Comparison of ENCODE assay signal across 30 cellular contexts in genomic region chr17:46805771-46806170, GRCh38. TPM values are rescaled to one million over a fixed set of nuclear protein-coding genes. Genes with fewer than 3 reads are reported as not detected.
DNase-seq lines count a peak whose midpoint lies in the region; ATAC-seq, FAIRE-seq and TF ChIP-seq lines count a peak whose summit lies in the region.
"Had no signal": no experiment of that assay in that cellular context is flagged by ENCODE, and none has a peak within 500 bp of the region (broad histone marks: within the 10 kb centered on the region; RNA-seq: fewer than 3 reads in every experiment).

No MANE protein-coding gene starts in this region.

- H3K14ac ChIP-seq in H1 (ENCODE audit: insufficient read length): no peak overlapping the region

- H3K4me2 ChIP-seq in K562 (ENCODE audit: insufficient read depth, low read length) (no peak overlapping the region), H1 (ENCODE audit: insufficient read depth in 1 of 2, low read depth in 2 of 2, low read length in 2 of 2) (no peak overlapping the region)
- H3K4me2 ChIP-seq: BLaER1 had no signal

- H3K4ac ChIP-seq in H1 (replicated peaks; ENCODE audit: insufficient read length, low read depth, low read length): no peak overlapping the region

- peaks cover 43% of the 10 kb centered on the region for H3K4me1 Mint-ChIP-seq in mesothelial cell of epicardium
- H3K4me1 Mint-ChIP-seq: CD14-positive monocyte; CD4-positive, alpha-beta memory T cell; CD4-positive, CD25-positive, alpha-beta regulatory T cell; CD8-positive, alpha-beta memory T cell had no signal

- no peak overlapping the region for H4K8ac ChIP-seq in H1 (ENCODE audit: extremely low read depth, insufficient read depth, low read length)

- H3K79me2 ChIP-seq in K562 (ENCODE audit: control insufficient read depth, insufficient read depth, low read length): no peaks in the 10 kb centered on the region
- H3K79me2 ChIP-seq in H1 (ENCODE audit: control insufficient read depth in 1 of 2, insufficient read depth in 2 of 2, low read length in 2 of 2): no peaks in the 10 kb centered on the region

- H3K27me3 ChIP-seq in K562 (ENCODE audit: control insufficient read depth in 2 of 2, insufficient read depth in 2 of 2, low read length in 2 of 2) (no peaks in the 10 kb centered on the region), H1 (replicated peaks in 1 of 4; ENCODE audit: control insufficient read depth in 3 of 4, extremely low read depth in 1 of 4, insufficient read depth in 3 of 4, low read length in 3 of 4) (no peaks in the 10 kb centered on the region)
- H3K27me3 ChIP-seq: BE2C, BLaER1 had no signal

- H2BK15ac ChIP-seq in H1 (ENCODE audit: low read length): no peak overlapping the region

- H3K4me1 ChIP-seq in K562 (replicated peaks in 1 of 2; ENCODE audit: control insufficient read depth in 2 of 2, insufficient read depth in 2 of 2, low read length in 2 of 2) (peaks cover 14 to 29% of the 10 kb centered on the region in 2 experiments; a peak in 4 of 5 replicates), H1 (replicated peaks in 1 of 4; ENCODE audit: control insufficient read depth in 3 of 4, insufficient read depth in 4 of 4, low read length in 3 of 4) (peaks cover 0 to 6% (median 0%) of the 10 kb centered on the region in 4 experiments; a peak in 2 of 7 replicates)
- H3K4me1 ChIP-seq: BE2C, BLaER1 had no signal

- no peak overlapping the region for H2BK120ac ChIP-seq in H1 (replicated peaks; ENCODE audit: low read depth, low read length)

- TF ChIP-seq POLR2A in K562 (conservative IDR thresholded peaks at IDR 0.05) (no peak), H1 (IDR thresholded peaks at IDR 0.05; ENCODE audit: control extremely low read depth in 1 of 2, low read depth in 2 of 2, low read length in 2 of 2) (no peak)

- TF ChIP-seq EP300 in K562 (IDR thresholded peaks at IDR 0.05; ENCODE audit: low read length): no peak
- TF ChIP-seq EP300 in H1 (IDR thresholded peaks at IDR 0.05; ENCODE audit: borderline replicate concordance in 1 of 2, low read depth in 2 of 2, low read length in 2 of 2): no peak

- H3K4me3 Mint-ChIP-seq in mesothelial cell of epicardium: no peak overlapping the region
- H3K4me3 Mint-ChIP-seq: CD14-positive monocyte; CD4-positive, alpha-beta memory T cell; CD4-positive, CD25-positive, alpha-beta regulatory T cell; CD8-positive, alpha-beta memory T cell had no signal

- H4K5ac ChIP-seq in H1 (ENCODE audit: insufficient read length, low read depth, low read length): no peak overlapping the region

- no peak overlapping the region for H3K27ac ChIP-seq in K562 (ENCODE audit: extremely low read depth, low read depth, low read length)
- no peak overlapping the region for H3K27ac ChIP-seq in H1 (ENCODE audit: low read depth, low read length)
- H3K27ac ChIP-seq: BLaER1 had no signal

- no peak for TF ChIP-seq CTCF in K562 (IDR thresholded peaks at IDR 0.05 in 2 of 3, conservative IDR thresholded peaks at IDR 0.05 in 1 of 3; ENCODE audit: insufficient read depth in 2 of 3, low read depth in 1 of 3, low read length in 3 of 3)
- no peak for TF ChIP-seq CTCF in H1 (IDR thresholded peaks at IDR 0.05; ENCODE audit: control extremely low read depth in 1 of 3, insufficient read depth in 1 of 3, low read depth in 1 of 3, low read length in 3 of 3)
- no peak for TF ChIP-seq CTCF in mesothelial cell of epicardium (IDR thresholded peaks at IDR 0.05; ENCODE audit: unreplicated experiment)

- H3K4me3 ChIP-seq in K562 (no peak overlapping the region), H1 (ENCODE audit: extremely low read depth in 1 of 4, insufficient read depth in 2 of 4, low read depth in 3 of 4, low read length in 4 of 4) (no peak overlapping the region)
- H3K4me3 ChIP-seq: BLaER1, GM12878 had no signal

- no peaks in the 10 kb centered on the region for H3K36me3 ChIP-seq in K562 (ENCODE audit: control insufficient read depth, insufficient read depth, low read length)
- no peaks in the 10 kb centered on the region for H3K36me3 ChIP-seq in H1 (ENCODE audit: control insufficient read depth in 2 of 4, insufficient read depth in 4 of 4, low read length in 3 of 4)
- H3K36me3 ChIP-seq: BE2C, BLaER1 had no signal

- TF ChIP-seq RAD21 in K562 (CRISPR knock-in tag; conservative IDR thresholded peaks at IDR 0.05 in 1 of 2, IDR thresholded peaks at IDR 0.05 in 1 of 2): no peak
- TF ChIP-seq RAD21 in H1 (IDR thresholded peaks at IDR 0.05 in 1 of 2, conservative IDR thresholded peaks at IDR 0.05 in 1 of 2; ENCODE audit: low read depth in 2 of 2, low read length in 2 of 2): no peak

- WGBS in K562 (ENCODE audit: insufficient coverage, low coverage, missing lambda C conversion rate): 74% methylated on average over 6 of the region's 6 CpGs
- whole genome bisulfite sequencing in H1 (ENCODE audit: extremely low coverage in 1 of 2, insufficient coverage in 1 of 2, insufficient read length in 1 of 2, insufficient replicate concordance in 2 of 2, low coverage in 1 of 2, low lambda C conversion rate in 2 of 2, missing lambda C conversion rate in 1 of 2), 2 experiments: 88% methylated on average over 6 of the region's 6 CpGs; no CpG with 5 or more reads in 1 of the 2 experiments

- in situ Hi-C loops in K562 (cut with MboI): loop anchor here (25.0 kb wide), 1 partner anchor 1218 kb away; no protein-coding TSS in a partner anchor

- no peaks in the 10 kb centered on the region for H3K23me2 ChIP-seq in H1 (ENCODE audit: low read depth, low read length)

- BruUV-seq in K562 (replicated peaks; lab: Mats Ljungman, UMichigan): no TSS peak

- H2BK5ac ChIP-seq in H1 (ENCODE audit: low read depth, low read length): no peak overlapping the region

- ATAC-seq in K562: no peak
- ATAC-seq: GM12878 had no signal

- H3K9ac ChIP-seq in K562 (ENCODE audit: insufficient read depth in 1 of 2, low read depth in 2 of 2, low read length in 2 of 2): no peak overlapping the region
- no peak overlapping the region for H3K9ac ChIP-seq in H1 (replicated peaks in 1 of 4; ENCODE audit: extremely low read depth in 1 of 4, low read depth in 3 of 4, low read length in 3 of 4)
- H3K9ac ChIP-seq: BLaER1 had no signal

- H3K36me3 Mint-ChIP-seq in mesothelial cell of epicardium: peaks cover 17% of the 10 kb centered on the region
- H3K36me3 Mint-ChIP-seq: CD14-positive monocyte; CD4-positive, alpha-beta memory T cell; CD4-positive, CD25-positive, alpha-beta regulatory T cell; CD8-positive, alpha-beta memory T cell had no signal

- H3K23ac ChIP-seq in H1 (ENCODE audit: insufficient read length): no peak overlapping the region

- no peak overlapping the region for H2AK5ac ChIP-seq in H1 (ENCODE audit: low read depth, low read length)

- no peak overlapping the region for H2BK20ac ChIP-seq in H1 (ENCODE audit: low read length)

- no peaks in the 10 kb centered on the region for H3K9me3 ChIP-seq in K562 (replicated peaks; ENCODE audit: control insufficient read depth, insufficient read depth, low read depth, low read length)
- no peaks in the 10 kb centered on the region for H3K9me3 ChIP-seq in H1 (ENCODE audit: insufficient read depth in 2 of 2, low read depth in 1 of 2, low read length in 1 of 2)
- H3K9me3 ChIP-seq: BE2C, BLaER1 had no signal

- no peak overlapping the region for H2AFZ ChIP-seq in K562 (ENCODE audit: low read depth, low read length)
- H2AFZ ChIP-seq in H1 (ENCODE audit: low read length): no peak overlapping the region

- intact Hi-C loops in K562 (cut with micrococcal nuclease): no loop called here

- peak overlapping the region; percentile 66 for H3K27ac Mint-ChIP-seq in mesothelial cell of epicardium
- H3K27ac Mint-ChIP-seq: CD14-positive monocyte; CD4-positive, alpha-beta memory T cell; CD4-positive, CD25-positive, alpha-beta regulatory T cell; CD8-positive, alpha-beta memory T cell had no signal

- no peaks in the 10 kb centered on the region for H3K9me1 ChIP-seq in K562 (ENCODE audit: control insufficient read depth, insufficient read depth, low read length)

- FAIRE-seq in K562 (lab: Jason Lieb, UNC) (no peak), H1 (lab: Jason Lieb, UNC) (no peak)
- FAIRE-seq: A204.1, GM12878, GM12892, GM18507 had no signal

- no peak overlapping the region for H3K56ac ChIP-seq in H1 (replicated peaks; ENCODE audit: insufficient read length, low read depth, low read length)

- no peak for DNase-seq in K562 (ENCODE audit: extremely low read depth in 1 of 4, low spot score in 3 of 4)
- no peak for DNase-seq in H1 (ENCODE audit: low read depth in 1 of 2, low spot score in 2 of 2)
- DNase-seq in mesothelial cell of epicardium (ENCODE audit: low spot score in 2 of 2, unreplicated experiment in 2 of 2): no peak
- no peak for DNase-seq in effector CD8-positive, alpha-beta T cell (lab: John Stamatoyannopoulos, UW)
- DNase-seq in NK-92 (lab: John Stamatoyannopoulos, UW; ENCODE audit: unreplicated experiment): no peak
- no peak for DNase-seq in activated CD4-positive, alpha-beta T cell treated with anti-CD3 and anti-CD28 coated beads for 4 hours
- DNase-seq: 8988T; ACHN; BE2C; C1 segment of cervical spinal cord; CD4-positive, alpha-beta memory T cell; CD4-positive, CD25-positive, alpha-beta regulatory T cell; CD8-positive, alpha-beta memory T cell; COR-L47; DMS 273 treated with DMSO at 0.1 percent for 48 hours; DMS153; DMS53; DMS79; DND-41; EL; GDM1 had no signal

- H4K20me1 ChIP-seq in K562 (replicated peaks; ENCODE audit: control insufficient read depth, insufficient read depth, low read length): no peaks in the 10 kb centered on the region
- no peaks in the 10 kb centered on the region for H4K20me1 ChIP-seq in H1 (replicated peaks in 1 of 2; ENCODE audit: control insufficient read depth in 1 of 2, insufficient read depth in 2 of 2, low read length in 2 of 2)
- H4K20me1 ChIP-seq: BLaER1 had no signal

- H4K91ac ChIP-seq in H1 (replicated peaks; ENCODE audit: insufficient read length, low read length): no peak overlapping the region

- CTCF ChIA-PET in K562 (lab: Yijun Ruan, JAX; ENCODE audit: low intra/inter-chr PET ratio): no interaction called here
- CTCF ChIA-PET in H1 (lab: Charles Lee; ENCODE audit: partially characterized antibody): interaction anchor here (0.9 to 1.5 kb wide), 5 partner anchors 13 to 137 kb away, joined by 3 to 4 read pairs (median 3); no protein-coding TSS in a partner anchor

- H2BK12ac ChIP-seq in H1 (ENCODE audit: low read depth, low read length): no peak overlapping the region

- no peak overlapping the region for H3K18ac ChIP-seq in H1 (ENCODE audit: extremely low read depth, low read length)

- POLR2A ChIA-PET in K562 (lab: Yijun Ruan, JAX) (no interaction called here), H1 (lab: Charles Lee; ENCODE audit: partially characterized antibody) (interaction anchor here (1.0 kb wide), 1 partner anchor 10 kb away, joined by 3 read pairs; no protein-coding TSS in a partner anchor)

- H3K27me3 Mint-ChIP-seq in mesothelial cell of epicardium (ENCODE audit: low read depth): no peaks in the 10 kb centered on the region

- H3K9me3 Mint-ChIP-seq in mesothelial cell of epicardium: no peaks in the 10 kb centered on the region
- H3K9me3 Mint-ChIP-seq: CD4-positive, alpha-beta memory T cell; CD4-positive, CD25-positive, alpha-beta regulatory T cell; CD8-positive, alpha-beta memory T cell had no signal

- H3K79me1 ChIP-seq in H1 (ENCODE audit: low read depth, low read length): no peaks in the 10 kb centered on the region

RNA-seq across cellular contexts. Expression of gene WNT3, which starts 12.7 kb away (rescaled TPM):
- total RNA-seq in K562 (2011; cell fraction: chromatin; rRNA removed; ENCODE audit: low replicate concordance): 8.1 and 10.9 TPM in 2 replicates
- 6.1 and 6.8 TPM in 2 replicates for total RNA-seq in K562 (2011; cell fraction: nucleolus; rRNA removed)
- 7.8 and 8.3 TPM in 2 replicates for total RNA-seq in K562 (2011; cell fraction: nucleoplasm; rRNA removed)
- 1.5 and 2.9 TPM in 2 replicates for total RNA-seq in K562 (2014; rRNA removed)
- 2.2 and 2.4 TPM in 2 replicates for total RNA-seq in K562 (2014; rRNA removed; fragmentation: Illumina TruSeq; extraction: Trizol)
- total RNA-seq in K562 (2015; rRNA removed; fragmentation: Illumina TruSeq; extraction: Trizol): 2.6 and 2.8 TPM in 2 replicates
- 2.7 and 3.5 TPM in 2 replicates for total RNA-seq in K562 (2021)
- polyA plus RNA-seq in K562 (2011; rRNA removed): 5.9 and 6.1 TPM in 2 replicates
- 3.4 and 3.9 TPM in 2 replicates for polyA plus RNA-seq in K562 (2011; cell fraction: cytosol; rRNA removed)
- polyA plus RNA-seq in K562 (2011; cell fraction: nucleus; rRNA removed): 18.0 and 19.7 TPM in 2 replicates
- 2.5 and 2.8 TPM in 2 replicates for polyA plus RNA-seq in K562 (2012)
- polyA plus RNA-seq in K562 (2014; fragmentation: Illumina TruSeq; extraction: Trizol): 3.2 and 3.6 TPM in 2 replicates
- polyA plus RNA-seq in K562 (2014; fragmentation: Nextera tagmentation; extraction: Ambion mirVana): 1 to 10 TPM; 2.1 to 3.5 TPM
- polyA plus RNA-seq in K562 (2014; rRNA removed): 2.5 and 3.3 TPM in 2 replicates
- polyA minus RNA-seq in K562 (2011; rRNA and poly(A)+ RNA removed): 2.9 and 3.6 TPM in 2 replicates
- 2.0 and 2.4 TPM in 2 replicates for polyA minus RNA-seq in K562 (2011; cell fraction: cytosol; rRNA and poly(A)+ RNA removed)
- polyA minus RNA-seq in K562 (2011; cell fraction: nucleus; rRNA and poly(A)+ RNA removed): 2.6 and 2.7 TPM in 2 replicates
- 1.3 and 2.0 TPM in 2 replicates for total RNA-seq in H1 (2021; fragmentation: NEBNext Ultra II Directional; extraction: Animal tissue kit (Norgen Biotek cat#: 25700))
- 0.56 and 0.96 TPM in 2 replicates for polyA plus RNA-seq in H1 (2011; rRNA removed)
- 1.00 TPM for polyA plus RNA-seq in H1 (2011; cell fraction: cytosol; rRNA removed)
- polyA plus RNA-seq in H1 (2011; cell fraction: nucleus; rRNA removed): 1.2 TPM
- polyA plus RNA-seq in H1 (2012, experiment 1 of 2): 0.40 to 1.3 TPM (median 0.77 TPM) in 4 replicates
- polyA plus RNA-seq in H1 (2012, experiment 2 of 2): 0.76 TPM
- 5.2 TPM for polyA plus RNA-seq in H1 (2013, experiment 1 of 2)
- polyA plus RNA-seq in H1 (2013, experiment 2 of 2): 6.7 TPM
- 0.71 and 0.91 TPM in 2 replicates for polyA minus RNA-seq in H1 (2011; rRNA and poly(A)+ RNA removed)
- polyA minus RNA-seq in H1 (2011; cell fraction: cytosol; rRNA and poly(A)+ RNA removed): 0.66 TPM
- 0.60 TPM for polyA minus RNA-seq in H1 (2011; cell fraction: nucleus; rRNA and poly(A)+ RNA removed)
- 64.2 to 66.4 TPM (median 65.7 TPM) in 3 replicates for total RNA-seq in mesothelial cell of epicardium
- total RNA-seq: CD4-positive, alpha-beta memory T cell; CD4-positive, CD25-positive, alpha-beta regulatory T cell; CD8-positive, alpha-beta memory T cell; G401; GM12878 had no signal
- polyA plus RNA-seq: CD14-positive monocyte; CD4-positive, alpha-beta memory T cell; CD4-positive, CD25-positive, alpha-beta regulatory T cell; CD8-positive, alpha-beta memory T cell had no signal

RNA-seq across cellular contexts. Expression of gene WNT9B, which starts 45.6 kb away (rescaled TPM):
- not detected in 2 replicates for total RNA-seq in K562 (2011; cell fraction: chromatin; rRNA removed; ENCODE audit: low replicate concordance)
- total RNA-seq in K562 (2011; cell fraction: nucleolus; rRNA removed): not detected in 2 replicates
- total RNA-seq in K562 (2011; cell fraction: nucleoplasm; rRNA removed): not detected in 2 replicates
- total RNA-seq in K562 (2014; rRNA removed) (not detected in 2 replicates), K562 (2014; rRNA removed; fragmentation: Illumina TruSeq; extraction: Trizol) (not detected in 2 replicates), K562 (2015; rRNA removed; fragmentation: Illumina TruSeq; extraction: Trizol) (not detected in 2 replicates), K562 (2021) (not detected in 2 replicates), mesothelial cell of epicardium (1.2 to 2.0 TPM (median 1.6 TPM) in 3 replicates)
- polyA plus RNA-seq in K562 (2011; rRNA removed) (not detected in 2 replicates), K562 (2014; fragmentation: Illumina TruSeq; extraction: Trizol) (not detected in 2 replicates), K562 (2014; fragmentation: Nextera tagmentation; extraction: Ambion mirVana) (not detected), K562 (2014; rRNA removed) (not detected in 2 replicates), H1 (2011; rRNA removed) (0.21 and 0.35 TPM in 2 replicates)
- not detected in 2 replicates for polyA plus RNA-seq in K562 (2011; cell fraction: cytosol; rRNA removed)
- not detected in 2 replicates for polyA plus RNA-seq in K562 (2011; cell fraction: nucleus; rRNA removed)
- polyA plus RNA-seq in K562 (2012): not detected in 2 replicates
- not detected in 2 replicates for polyA minus RNA-seq in K562 (2011; rRNA and poly(A)+ RNA removed)
- polyA minus RNA-seq in K562 (2011; cell fraction: cytosol; rRNA and poly(A)+ RNA removed): not detected in 2 replicates
- polyA minus RNA-seq in K562 (2011; cell fraction: nucleus; rRNA and poly(A)+ RNA removed): not detected in 2 replicates
- not detected in 2 replicates for total RNA-seq in H1 (2021; fragmentation: NEBNext Ultra II Directional; extraction: Animal tissue kit (Norgen Biotek cat#: 25700))
- 0.09 TPM for polyA plus RNA-seq in H1 (2011; cell fraction: cytosol; rRNA removed)
- polyA plus RNA-seq in H1 (2011; cell fraction: nucleus; rRNA removed): 0.10 TPM
- polyA plus RNA-seq in H1 (2012, experiment 1 of 2): 0.13 to 0.15 TPM in 2 of 4 replicates, not detected in the others
- not detected for polyA plus RNA-seq in H1 (2012, experiment 2 of 2)
- polyA plus RNA-seq in H1 (2013, experiment 1 of 2): 0.16 TPM
- 0.11 TPM for polyA plus RNA-seq in H1 (2013, experiment 2 of 2)
- 0.12 and 0.47 TPM in 2 replicates for polyA minus RNA-seq in H1 (2011; rRNA and poly(A)+ RNA removed)
- not detected for polyA minus RNA-seq in H1 (2011; cell fraction: cytosol; rRNA and poly(A)+ RNA removed)
- not detected for polyA minus RNA-seq in H1 (2011; cell fraction: nucleus; rRNA and poly(A)+ RNA removed)
- total RNA-seq: A673; CD4-positive, alpha-beta memory T cell; CD4-positive, CD25-positive, alpha-beta regulatory T cell; CD8-positive, alpha-beta memory T cell; G401; GM12878 had no signal
- polyA plus RNA-seq: AG04450; CD4-positive, alpha-beta memory T cell; CD4-positive, CD25-positive, alpha-beta regulatory T cell; CD8-positive, alpha-beta memory T cell; GM12878 had no signal

Comparison
In these comparisons a context has a peak if more than half of its experiments do, and no peak if none do; other contexts are left out.
1. Of the 49 proteins assayed by ChIP-seq in both K562 and H1: peak only in K562: HDAC2; only in H1: none; in both: none; in neither: 47; mixed calls (peak in some experiments, not most) for 1.